ENCODE assay signal across 1 cellular context in genomic region chr6:11193434-11193833, GRCh38.
TF ChIP-seq lines count a peak whose summit lies in the region.

No MANE protein-coding gene starts in this region.

TF ChIP-seq in GM23338, 12 proteins besides CTCF, POLR2A, EP300 and RAD21 (continued from another document):
- TF ChIP-seq REST (IDR thresholded peaks at IDR 0.05; ENCODE audit: unreplicated experiment) (no peak), NANOG (IDR thresholded peaks at IDR 0.05; ENCODE audit: borderline replicate concordance) (no peak), ZNF462 (CRISPR knock-in tag; IDR thresholded peaks at IDR 0.05) (no peak)
